In the genomic region with DNA sequence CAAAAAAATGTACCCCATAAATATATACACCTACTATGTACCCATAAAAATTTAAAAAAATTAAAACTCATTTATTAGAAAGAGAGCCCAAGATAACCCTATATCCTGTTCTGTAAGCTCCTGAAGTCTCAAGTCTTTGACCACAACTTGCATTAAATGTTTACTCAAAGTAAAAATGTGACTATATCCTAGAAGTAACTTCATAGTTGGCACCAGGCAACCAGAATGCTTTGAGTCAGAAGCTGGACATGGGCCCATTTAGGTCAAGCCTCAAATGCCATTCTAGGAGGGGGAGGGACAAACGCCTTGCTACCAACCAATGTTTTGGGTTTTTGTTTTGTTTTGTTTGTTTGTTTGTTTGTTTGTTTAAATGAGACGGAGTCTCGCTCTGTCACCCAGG, we compare ENCODE assay signal across 16 cellular contexts. TPM values are rescaled to one million over a fixed set of nuclear protein-coding genes. Genes with fewer than 3 reads are reported as not detected.
DNase-seq lines count a peak whose midpoint lies in the region; ATAC-seq lines count a peak whose summit lies in the region.
"Had no signal": no experiment of that assay in that cellular context is flagged by ENCODE, and none has a peak within 500 bp of the region (broad histone marks: within the 10 kb centered on the region; RNA-seq: fewer than 3 reads in every experiment).

No MANE protein-coding gene starts in this region.

- DNase-seq in Daoy (ENCODE audit: low read depth) (peak; percentile 30), NCI-H226 (peak; percentile 56), dedifferentiated amniotic fluid mesenchymal stem cell (ENCODE audit: extremely low spot score) (peak; percentile 69), mucosa of gallbladder (ENCODE audit: low spot score) (peak; percentile 69), GF-D8 (lab: John Stamatoyannopoulos, UW) (no peak), NCI-H146 (lab: John Stamatoyannopoulos, UW) (no peak), NCI-H82 treated with DMSO at 0.1 percent for 48 hours (lab: John Stamatoyannopoulos, UW; ENCODE audit: unreplicated experiment) (no peak)
- DNase-seq: activated B cell treated with CpG ODN at 0.5 μM for 24 hours; activated naive CD8-positive, alpha-beta T cell treated with anti-CD3 and anti-CD28 coated beads, Interleukin-2, amount 50 U/mL, for 24 hours; dorsolateral prefrontal cortex; left cardiac atrium; NCI-H187 treated with DMSO at 0.1 percent for 48 hours; stimulated activated naive CD8-positive, alpha-beta T cell treated with anti-CD3 and anti-CD28 coated beads, Interleukin-15, amount 100 ng/mL, for 72 hours had no signal

- ATAC-seq in HG02870 (IDR thresholded peaks at IDR 0.05; ENCODE audit: unreplicated experiment), result no peak
- ATAC-seq: activated naive CD8-positive, alpha-beta T cell treated with anti-CD3 and anti-CD28 coated beads, Interleukin-2, amount 50 U/mL, for 24 hours; K562; sciatic nerve; stimulated activated naive CD8-positive, alpha-beta T cell treated with anti-CD3 and anti-CD28 coated beads, Interleukin-15, amount 100 ng/mL, for 72 hours had no signal

RNA-seq across cellular contexts. Expression of gene TBC1D8, which starts 9.3 kb away (rescaled TPM):
- total RNA-seq in Daoy (2014; rRNA removed; shearing (Covaris generic)), result 4.4 and 5.1 TPM in 2 replicates
- 72.1 TPM for total RNA-seq in mucosa of gallbladder

Comparison
In these comparisons a context has a peak if more than half of its experiments do, and no peak if none do; other contexts are left out.
1. DNase-seq: peak in Daoy (single experiment), NCI-H226 (single experiment), dedifferentiated amniotic fluid mesenchymal stem cell (single experiment) and mucosa of gallbladder (single experiment); none in GF-D8 (single experiment), NCI-H146 (single experiment) and NCI-H82 treated with DMSO at 0.1 percent for 48 hours (single experiment).
2. RNA of gene TBC1D8, which starts 9.3 kb away (total RNA-seq): 72.1 TPM in mucosa of gallbladder (single experiment); 4.4 to 5.1 TPM in Daoy; every median in the first group is over 10 times any median in the second.